Comparison of ENCODE assay signal across 1 cellular context in the genomic region with DNA sequence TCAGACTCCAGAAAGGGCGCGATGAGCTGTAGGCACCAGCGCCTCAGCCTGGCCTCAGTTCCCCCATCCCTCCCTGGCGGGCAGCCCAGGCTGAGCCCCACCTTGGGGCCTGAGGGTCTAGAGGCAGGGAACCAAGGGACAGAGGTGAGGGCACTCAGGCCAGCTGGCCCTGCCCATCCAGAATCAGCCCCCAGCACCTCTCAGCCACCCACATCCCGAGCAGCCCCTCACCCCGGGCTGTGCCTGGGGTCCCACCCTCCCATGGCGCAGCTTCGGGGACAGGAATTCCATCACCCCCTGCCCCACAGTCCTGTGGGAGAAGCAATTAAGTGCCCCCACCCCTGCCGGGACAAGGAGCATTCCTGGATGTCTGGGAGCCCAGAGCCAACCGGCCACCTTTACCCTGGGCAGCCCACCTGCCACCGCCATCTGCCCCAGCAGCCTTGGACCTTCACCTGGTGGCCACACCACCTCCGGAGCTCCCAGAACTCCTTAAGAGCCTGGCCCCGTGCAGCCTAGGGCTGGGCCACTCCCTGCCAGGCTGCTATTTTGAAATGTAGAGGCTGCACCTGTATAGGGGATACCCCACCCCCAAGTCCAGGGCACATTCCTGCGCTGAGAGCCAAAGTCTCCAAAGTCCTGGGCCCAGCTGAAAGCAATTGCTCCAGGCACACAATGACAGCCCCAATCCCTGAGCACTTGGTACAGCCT.
TF ChIP-seq lines count a peak whose summit lies in the region.

No MANE protein-coding gene starts in this region.

TF ChIP-seq in HEK293, 187 proteins besides CTCF, POLR2A, EP300 and RAD21:
- TF ChIP-seq, protein P1, sequence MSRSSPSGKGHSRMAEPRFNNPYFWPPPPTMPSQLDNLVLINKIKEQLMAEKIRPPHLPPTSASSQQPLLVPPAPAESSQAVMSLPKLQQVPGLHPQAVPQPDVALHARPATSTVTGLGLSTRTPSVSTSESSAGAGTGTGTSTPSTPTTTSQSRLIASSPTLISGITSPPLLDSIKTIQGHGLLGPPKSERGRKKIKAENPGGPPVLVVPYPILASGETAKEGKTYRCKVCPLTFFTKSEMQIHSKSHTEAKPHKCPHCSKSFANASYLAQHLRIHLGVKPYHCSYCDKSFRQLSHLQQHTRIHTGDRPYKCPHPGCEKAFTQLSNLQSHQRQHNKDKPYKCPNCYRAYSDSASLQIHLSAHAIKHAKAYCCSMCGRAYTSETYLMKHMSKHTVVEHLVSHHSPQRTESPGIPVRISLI (tag by site-specific recombination; IDR thresholded peaks at IDR 0.05), result no peak
- TF ChIP-seq, protein P2, sequence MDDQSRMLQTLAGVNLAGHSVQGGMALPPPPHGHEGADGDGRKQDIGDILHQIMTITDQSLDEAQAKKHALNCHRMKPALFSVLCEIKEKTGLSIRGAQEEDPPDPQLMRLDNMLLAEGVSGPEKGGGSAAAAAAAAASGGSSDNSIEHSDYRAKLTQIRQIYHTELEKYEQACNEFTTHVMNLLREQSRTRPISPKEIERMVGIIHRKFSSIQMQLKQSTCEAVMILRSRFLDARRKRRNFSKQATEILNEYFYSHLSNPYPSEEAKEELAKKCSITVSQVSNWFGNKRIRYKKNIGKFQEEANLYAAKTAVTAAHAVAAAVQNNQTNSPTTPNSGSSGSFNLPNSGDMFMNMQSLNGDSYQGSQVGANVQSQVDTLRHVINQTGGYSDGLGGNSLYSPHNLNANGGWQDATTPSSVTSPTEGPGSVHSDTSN (CRISPR knock-in tag; IDR thresholded peaks at IDR 0.05), result no peak
- TF ChIP-seq ZSCAN23 (tag by site-specific recombination; IDR thresholded peaks at IDR 0.05) (no peak), MYNN (tag by site-specific recombination; IDR thresholded peaks at IDR 0.05; ENCODE audit: borderline replicate concordance) (peak; percentile 52; the same call in 1 of the 2 replicates), ZNF48 (tag by site-specific recombination; IDR thresholded peaks at IDR 0.05) (no peak), ZNF585B (tag by site-specific recombination; IDR thresholded peaks at IDR 0.05) (no peak), ZNF621 (tag by site-specific recombination; IDR thresholded peaks at IDR 0.05) (no peak), ZFP69B (tag by site-specific recombination; IDR thresholded peaks at IDR 0.05) (no peak), ZNF274 (IDR thresholded peaks at IDR 0.05; ENCODE audit: low read length) (no peak), ZNF274 (tag by site-specific recombination; IDR thresholded peaks at IDR 0.05; ENCODE audit: borderline replicate concordance) (no peak), ZNF214 (tag by site-specific recombination; IDR thresholded peaks at IDR 0.05; ENCODE audit: borderline replicate concordance) (no peak), ZNF394 (tag by site-specific recombination; IDR thresholded peaks at IDR 0.05; ENCODE audit: borderline replicate concordance) (no peak)
- TF ChIP-seq, protein P3, sequence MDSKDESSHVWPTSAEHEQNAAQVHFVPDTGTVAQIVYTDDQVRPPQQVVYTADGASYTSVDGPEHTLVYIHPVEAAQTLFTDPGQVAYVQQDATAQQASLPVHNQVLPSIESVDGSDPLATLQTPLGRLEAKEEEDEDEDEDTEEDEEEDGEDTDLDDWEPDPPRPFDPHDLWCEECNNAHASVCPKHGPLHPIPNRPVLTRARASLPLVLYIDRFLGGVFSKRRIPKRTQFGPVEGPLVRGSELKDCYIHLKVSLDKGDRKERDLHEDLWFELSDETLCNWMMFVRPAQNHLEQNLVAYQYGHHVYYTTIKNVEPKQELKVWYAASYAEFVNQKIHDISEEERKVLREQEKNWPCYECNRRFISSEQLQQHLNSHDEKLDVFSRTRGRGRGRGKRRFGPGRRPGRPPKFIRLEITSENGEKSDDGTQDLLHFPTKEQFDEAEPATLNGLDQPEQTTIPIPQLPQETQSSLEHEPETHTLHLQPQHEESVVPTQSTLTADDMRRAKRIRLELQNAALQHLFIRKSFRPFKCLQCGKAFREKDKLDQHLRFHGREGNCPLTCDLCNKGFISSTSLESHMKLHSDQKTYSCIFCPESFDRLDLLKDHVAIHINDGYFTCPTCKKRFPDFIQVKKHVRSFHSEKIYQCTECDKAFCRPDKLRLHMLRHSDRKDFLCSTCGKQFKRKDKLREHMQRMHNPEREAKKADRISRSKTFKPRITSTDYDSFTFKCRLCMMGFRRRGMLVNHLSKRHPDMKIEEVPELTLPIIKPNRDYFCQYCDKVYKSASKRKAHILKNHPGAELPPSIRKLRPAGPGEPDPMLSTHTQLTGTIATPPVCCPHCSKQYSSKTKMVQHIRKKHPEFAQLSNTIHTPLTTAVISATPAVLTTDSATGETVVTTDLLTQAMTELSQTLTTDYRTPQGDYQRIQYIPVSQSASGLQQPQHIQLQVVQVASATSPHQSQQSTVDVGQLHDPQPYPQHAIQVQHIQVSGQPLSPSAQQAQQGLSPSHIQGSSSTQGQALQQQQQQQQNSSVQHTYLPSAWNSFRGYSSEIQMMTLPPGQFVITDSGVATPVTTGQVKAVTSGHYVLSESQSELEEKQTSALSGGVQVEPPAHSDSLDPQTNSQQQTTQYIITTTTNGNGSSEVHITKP (tag by site-specific recombination; IDR thresholded peaks at IDR 0.05), result 0 out of 2 replicates have a peak, but pooled peaks have one; percentile 27
- TF ChIP-seq, protein P4, sequence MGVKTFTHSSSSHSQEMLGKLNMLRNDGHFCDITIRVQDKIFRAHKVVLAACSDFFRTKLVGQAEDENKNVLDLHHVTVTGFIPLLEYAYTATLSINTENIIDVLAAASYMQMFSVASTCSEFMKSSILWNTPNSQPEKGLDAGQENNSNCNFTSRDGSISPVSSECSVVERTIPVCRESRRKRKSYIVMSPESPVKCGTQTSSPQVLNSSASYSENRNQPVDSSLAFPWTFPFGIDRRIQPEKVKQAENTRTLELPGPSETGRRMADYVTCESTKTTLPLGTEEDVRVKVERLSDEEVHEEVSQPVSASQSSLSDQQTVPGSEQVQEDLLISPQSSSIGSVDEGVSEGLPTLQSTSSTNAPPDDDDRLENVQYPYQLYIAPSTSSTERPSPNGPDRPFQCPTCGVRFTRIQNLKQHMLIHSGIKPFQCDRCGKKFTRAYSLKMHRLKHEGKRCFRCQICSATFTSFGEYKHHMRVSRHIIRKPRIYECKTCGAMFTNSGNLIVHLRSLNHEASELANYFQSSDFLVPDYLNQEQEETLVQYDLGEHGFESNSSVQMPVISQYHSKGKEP (tag by site-specific recombination; IDR thresholded peaks at IDR 0.05), result no peak
- TF ChIP-seq, protein P5, sequence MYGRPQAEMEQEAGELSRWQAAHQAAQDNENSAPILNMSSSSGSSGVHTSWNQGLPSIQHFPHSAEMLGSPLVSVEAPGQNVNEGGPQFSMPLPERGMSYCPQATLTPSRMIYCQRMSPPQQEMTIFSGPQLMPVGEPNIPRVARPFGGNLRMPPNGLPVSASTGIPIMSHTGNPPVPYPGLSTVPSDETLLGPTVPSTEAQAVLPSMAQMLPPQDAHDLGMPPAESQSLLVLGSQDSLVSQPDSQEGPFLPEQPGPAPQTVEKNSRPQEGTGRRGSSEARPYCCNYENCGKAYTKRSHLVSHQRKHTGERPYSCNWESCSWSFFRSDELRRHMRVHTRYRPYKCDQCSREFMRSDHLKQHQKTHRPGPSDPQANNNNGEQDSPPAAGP (tag by site-specific recombination; IDR thresholded peaks at IDR 0.05), result no peak
- TF ChIP-seq, protein P6, sequence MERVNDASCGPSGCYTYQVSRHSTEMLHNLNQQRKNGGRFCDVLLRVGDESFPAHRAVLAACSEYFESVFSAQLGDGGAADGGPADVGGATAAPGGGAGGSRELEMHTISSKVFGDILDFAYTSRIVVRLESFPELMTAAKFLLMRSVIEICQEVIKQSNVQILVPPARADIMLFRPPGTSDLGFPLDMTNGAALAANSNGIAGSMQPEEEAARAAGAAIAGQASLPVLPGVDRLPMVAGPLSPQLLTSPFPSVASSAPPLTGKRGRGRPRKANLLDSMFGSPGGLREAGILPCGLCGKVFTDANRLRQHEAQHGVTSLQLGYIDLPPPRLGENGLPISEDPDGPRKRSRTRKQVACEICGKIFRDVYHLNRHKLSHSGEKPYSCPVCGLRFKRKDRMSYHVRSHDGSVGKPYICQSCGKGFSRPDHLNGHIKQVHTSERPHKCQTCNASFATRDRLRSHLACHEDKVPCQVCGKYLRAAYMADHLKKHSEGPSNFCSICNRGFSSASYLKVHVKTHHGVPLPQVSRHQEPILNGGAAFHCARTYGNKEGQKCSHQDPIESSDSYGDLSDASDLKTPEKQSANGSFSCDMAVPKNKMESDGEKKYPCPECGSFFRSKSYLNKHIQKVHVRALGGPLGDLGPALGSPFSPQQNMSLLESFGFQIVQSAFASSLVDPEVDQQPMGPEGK (tag by site-specific recombination; IDR thresholded peaks at IDR 0.05), result no peak
